ENCODE assay signal across 2 cellular contexts in genomic region chr1:30727796-30728195, GRCh38.
TF ChIP-seq lines count a peak whose summit lies in the region.

No MANE protein-coding gene starts in this region.

TF ChIP-seq in A549, 52 proteins besides CTCF, POLR2A, EP300 and RAD21 (continued from another document):
- TF ChIP-seq RARB (CRISPR knock-in tag; IDR thresholded peaks at IDR 0.05) (no peak), FOSL2 (IDR thresholded peaks at IDR 0.05) (no peak), FOSL2 (CRISPR knock-in tag; IDR thresholded peaks at IDR 0.05) (no peak), PBX3 (IDR thresholded peaks at IDR 0.05) (no peak), ESRRA (IDR thresholded peaks at IDR 0.05; ENCODE audit: borderline replicate concordance, low read length) (no peak), RNF2 (IDR thresholded peaks at IDR 0.05; ENCODE audit: borderline replicate concordance, low read depth) (no peak), MAFK (IDR thresholded peaks at IDR 0.05; ENCODE audit: partially characterized antibody) (no peak), ZSCAN20 (CRISPR knock-in tag; IDR thresholded peaks at IDR 0.05) (no peak), HOXB13 (CRISPR knock-in tag; IDR thresholded peaks at IDR 0.05; ENCODE audit: low read depth) (no peak), HMGXB4 (CRISPR knock-in tag; IDR thresholded peaks at IDR 0.05; ENCODE audit: borderline replicate concordance) (no peak), TP53 (CRISPR knock-in tag; IDR thresholded peaks at IDR 0.05) (no peak)
TF ChIP-seq in A549: peak in this region for 0.

TF ChIP-seq in HCT116, 20 proteins besides CTCF, POLR2A, EP300 and RAD21 (continued from another document):
- TF ChIP-seq CEBPB (IDR thresholded peaks at IDR 0.05; ENCODE audit: low read depth) (no peak), YY1 (IDR thresholded peaks at IDR 0.05; ENCODE audit: extremely low read depth, insufficient replicate concordance, low read depth, low read length) (no peak), EZH2phosphoT487 (IDR thresholded peaks at IDR 0.05; ENCODE audit: borderline replicate concordance) (no peak), EGR1 (IDR thresholded peaks at IDR 0.05; ENCODE audit: low read depth) (no peak), SP1 (IDR thresholded peaks at IDR 0.05; ENCODE audit: low read depth) (no peak), POLR2AphosphoS5 (IDR thresholded peaks at IDR 0.05; ENCODE audit: low read depth, low read length) (no peak), CBX3 (IDR thresholded peaks at IDR 0.05; ENCODE audit: low read depth) (no peak), ZBTB33 (IDR thresholded peaks at IDR 0.05; ENCODE audit: extremely low read depth, insufficient replicate concordance, low read length) (no peak)
- TF ChIP-seq, protein P1, sequence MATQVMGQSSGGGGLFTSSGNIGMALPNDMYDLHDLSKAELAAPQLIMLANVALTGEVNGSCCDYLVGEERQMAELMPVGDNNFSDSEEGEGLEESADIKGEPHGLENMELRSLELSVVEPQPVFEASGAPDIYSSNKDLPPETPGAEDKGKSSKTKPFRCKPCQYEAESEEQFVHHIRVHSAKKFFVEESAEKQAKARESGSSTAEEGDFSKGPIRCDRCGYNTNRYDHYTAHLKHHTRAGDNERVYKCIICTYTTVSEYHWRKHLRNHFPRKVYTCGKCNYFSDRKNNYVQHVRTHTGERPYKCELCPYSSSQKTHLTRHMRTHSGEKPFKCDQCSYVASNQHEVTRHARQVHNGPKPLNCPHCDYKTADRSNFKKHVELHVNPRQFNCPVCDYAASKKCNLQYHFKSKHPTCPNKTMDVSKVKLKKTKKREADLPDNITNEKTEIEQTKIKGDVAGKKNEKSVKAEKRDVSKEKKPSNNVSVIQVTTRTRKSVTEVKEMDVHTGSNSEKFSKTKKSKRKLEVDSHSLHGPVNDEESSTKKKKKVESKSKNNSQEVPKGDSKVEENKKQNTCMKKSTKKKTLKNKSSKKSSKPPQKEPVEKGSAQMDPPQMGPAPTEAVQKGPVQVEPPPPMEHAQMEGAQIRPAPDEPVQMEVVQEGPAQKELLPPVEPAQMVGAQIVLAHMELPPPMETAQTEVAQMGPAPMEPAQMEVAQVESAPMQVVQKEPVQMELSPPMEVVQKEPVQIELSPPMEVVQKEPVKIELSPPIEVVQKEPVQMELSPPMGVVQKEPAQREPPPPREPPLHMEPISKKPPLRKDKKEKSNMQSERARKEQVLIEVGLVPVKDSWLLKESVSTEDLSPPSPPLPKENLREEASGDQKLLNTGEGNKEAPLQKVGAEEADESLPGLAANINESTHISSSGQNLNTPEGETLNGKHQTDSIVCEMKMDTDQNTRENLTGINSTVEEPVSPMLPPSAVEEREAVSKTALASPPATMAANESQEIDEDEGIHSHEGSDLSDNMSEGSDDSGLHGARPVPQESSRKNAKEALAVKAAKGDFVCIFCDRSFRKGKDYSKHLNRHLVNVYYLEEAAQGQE (IDR thresholded peaks at IDR 0.05; ENCODE audit: low read depth): no peak
- TF ChIP-seq, protein P2, sequence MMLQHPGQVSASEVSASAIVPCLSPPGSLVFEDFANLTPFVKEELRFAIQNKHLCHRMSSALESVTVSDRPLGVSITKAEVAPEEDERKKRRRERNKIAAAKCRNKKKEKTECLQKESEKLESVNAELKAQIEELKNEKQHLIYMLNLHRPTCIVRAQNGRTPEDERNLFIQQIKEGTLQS (IDR thresholded peaks at IDR 0.05): no peak
